ENCODE assay signal across 32 cellular contexts in genomic region chr5:114297915-114298314, GRCh38.
"Had no signal": no experiment of that assay in that cellular context is flagged by ENCODE, and none has a peak within 500 bp of the region (broad histone marks: within the 10 kb centered on the region; RNA-seq: fewer than 3 reads in every experiment).

No MANE protein-coding gene starts in this region.

- H3K27ac ChIP-seq: ascending aorta, breast epithelium, cardiac muscle cell, colonic mucosa, dorsolateral prefrontal cortex, esophagus muscularis mucosa, foreskin keratinocyte, gastrocnemius medialis, heart right ventricle, VCaP had no signal

- H3K4me1 ChIP-seq: ascending aorta, breast epithelium, colonic mucosa, esophagus muscularis mucosa, foreskin keratinocyte, gastrocnemius medialis, heart right ventricle had no signal

- H3K9me3 Mint-ChIP-seq: activated B cell treated with CpG ODN at 0.5 μM for 24 hours; activated CD4-positive, alpha-beta memory T cell treated with anti-CD3 and anti-CD28 coated beads for 36 hours; activated CD4-positive, alpha-beta T cell treated with anti-CD3 and anti-CD28 coated beads, Interleukin-2, amount 10 ng/mL, durations not matched to agents 24 days and 14 days; activated naive CD4-positive, alpha-beta T cell treated with anti-CD3 and anti-CD28 coated beads, Interleukin-2, amount 10 ng/mL, durations not matched to agents 7 days and 5 days; activated naive CD4-positive, alpha-beta T cell treated with anti-CD3 and anti-CD28 coated beads, Interleukin-2, amount 50 U/mL, for 72 hours; activated naive CD8-positive, alpha-beta T cell treated with anti-CD3 and anti-CD28 coated beads, Interleukin-2, amount 10 ng/mL, durations not matched to agents 7 days and 5 days had no signal

- H3K27ac Mint-ChIP-seq: activated B cell treated with CpG ODN at 0.5 μM for 24 hours; activated CD4-positive, alpha-beta memory T cell treated with anti-CD3 and anti-CD28 coated beads for 36 hours; activated CD4-positive, alpha-beta T cell treated with anti-CD3 and anti-CD28 coated beads for 36 hours; activated CD4-positive, alpha-beta T cell treated with anti-CD3 and anti-CD28 coated beads, Interleukin-2, amount 10 ng/mL, durations not matched to agents 24 days and 14 days; activated CD8-positive, alpha-beta T cell treated with anti-CD3 and anti-CD28 coated beads, Interleukin-2, amount 10 ng/mL, durations not matched to agents 7 days and 5 days; activated naive CD4-positive, alpha-beta T cell treated with anti-CD3 and anti-CD28 coated beads, Interleukin-2, amount 10 ng/mL, durations not matched to agents 7 days and 5 days; activated naive CD4-positive, alpha-beta T cell treated with anti-CD3 and anti-CD28 coated beads, Interleukin-2, amount 50 U/mL, for 72 hours; activated naive CD8-positive, alpha-beta T cell treated with anti-CD3 and anti-CD28 coated beads, Interleukin-2, amount 10 ng/mL, durations not matched to agents 7 days and 5 days; activated T-cell treated with anti-CD3 and anti-CD28 coated beads, Interleukin-2, amount 50 U/mL, for 24 hours; activated T-cell treated with anti-CD3 and anti-CD28 coated beads, Interleukin-2, amount 50 U/mL, for 72 hours; brain; dendritic cell treated with granulocyte-macrophage colony-stimulating factor and Interleukin-4, amounts not matched to agents 40 ng/mL and 50 ng/mL, for 4 days had no signal

- H3K4me3 ChIP-seq: ascending aorta, breast epithelium, cardiac muscle cell, colonic mucosa, dorsolateral prefrontal cortex, esophagus muscularis mucosa, gastrocnemius medialis, heart right ventricle had no signal

- H3K27me3 ChIP-seq: ascending aorta, cardiac muscle cell, colonic mucosa, esophagus muscularis mucosa, gastrocnemius medialis, heart right ventricle had no signal

- H3K36me3 ChIP-seq: ascending aorta, breast epithelium, cardiac muscle cell, colonic mucosa, esophagus muscularis mucosa, gastrocnemius medialis, heart right ventricle had no signal

- H3K36me3 Mint-ChIP-seq: activated CD4-positive, alpha-beta memory T cell treated with anti-CD3 and anti-CD28 coated beads for 36 hours; activated naive CD4-positive, alpha-beta T cell treated with anti-CD3 and anti-CD28 coated beads, Interleukin-2, amount 10 ng/mL, durations not matched to agents 7 days and 5 days; activated naive CD8-positive, alpha-beta T cell treated with anti-CD3 and anti-CD28 coated beads, Interleukin-2, amount 10 ng/mL, durations not matched to agents 7 days and 5 days; brain had no signal

- H3K27me3 Mint-ChIP-seq: activated CD4-positive, alpha-beta memory T cell treated with anti-CD3 and anti-CD28 coated beads for 36 hours; activated CD4-positive, alpha-beta T cell treated with anti-CD3 and anti-CD28 coated beads for 36 hours; activated CD4-positive, alpha-beta T cell treated with anti-CD3 and anti-CD28 coated beads, Interleukin-2, amount 10 ng/mL, durations not matched to agents 24 days and 14 days; activated naive CD4-positive, alpha-beta T cell treated with anti-CD3 and anti-CD28 coated beads, Interleukin-2, amount 10 ng/mL, durations not matched to agents 7 days and 5 days; activated T-cell treated with anti-CD3 and anti-CD28 coated beads, Interleukin-2, amount 50 U/mL, for 24 hours; dendritic cell treated with granulocyte-macrophage colony-stimulating factor and Interleukin-4, amounts not matched to agents 40 ng/mL and 50 ng/mL, for 4 days had no signal

- H3K4me3 Mint-ChIP-seq: activated B cell treated with CpG ODN at 0.5 μM for 24 hours; activated CD4-positive, alpha-beta memory T cell treated with anti-CD3 and anti-CD28 coated beads for 36 hours; activated CD4-positive, alpha-beta T cell treated with anti-CD3 and anti-CD28 coated beads for 36 hours; activated CD4-positive, alpha-beta T cell treated with anti-CD3 and anti-CD28 coated beads, Interleukin-2, amount 10 ng/mL, durations not matched to agents 24 days and 14 days; activated CD8-positive, alpha-beta T cell treated with anti-CD3 and anti-CD28 coated beads, Interleukin-2, amount 10 ng/mL, durations not matched to agents 7 days and 5 days; activated naive CD4-positive, alpha-beta T cell treated with anti-CD3 and anti-CD28 coated beads, Interleukin-2, amount 10 ng/mL, durations not matched to agents 7 days and 5 days; activated naive CD8-positive, alpha-beta T cell treated with anti-CD3 and anti-CD28 coated beads, Interleukin-2, amount 10 ng/mL, durations not matched to agents 7 days and 5 days; activated T-cell treated with anti-CD3 and anti-CD28 coated beads, Interleukin-2, amount 50 U/mL, for 24 hours; activated T-cell treated with anti-CD3 and anti-CD28 coated beads, Interleukin-2, amount 50 U/mL, for 72 hours; brain; dendritic cell treated with granulocyte-macrophage colony-stimulating factor and Interleukin-4, amounts not matched to agents 40 ng/mL and 50 ng/mL, for 4 days had no signal

- H3K9me3 ChIP-seq: ascending aorta, breast epithelium, colonic mucosa, gastrocnemius medialis, heart right ventricle had no signal

- ATAC-seq: activated CD4-positive, alpha-beta T cell treated with anti-CD3 and anti-CD28 coated beads for 36 hours; activated CD4-positive, CD25-positive, alpha-beta regulatory T cell treated with anti-CD3 and anti-CD28 coated beads, Interleukin-2, amount 50 U/mL, for 24 hours; activated CD8-positive, alpha-beta T cell treated with anti-CD3 and anti-CD28 coated beads, Interleukin-2, amount 10 ng/mL, durations not matched to agents 7 days and 5 days; activated naive CD4-positive, alpha-beta T cell treated with anti-CD3 and anti-CD28 coated beads, Interleukin-2, amount 50 U/mL, for 72 hours; activated T-cell treated with anti-CD3 and anti-CD28 coated beads, Interleukin-2, amount 50 U/mL, for 72 hours; foreskin keratinocyte; gastrocnemius medialis; heart right ventricle had no signal

- DNase-seq: activated B cell treated with CpG ODN at 0.5 μM for 24 hours; activated CD4-positive, alpha-beta memory T cell treated with anti-CD3 and anti-CD28 coated beads for 36 hours; activated CD4-positive, alpha-beta T cell treated with anti-CD3 and anti-CD28 coated beads for 36 hours; activated CD4-positive, alpha-beta T cell treated with anti-CD3 and anti-CD28 coated beads, Interleukin-2, amount 10 ng/mL, durations not matched to agents 24 days and 14 days; activated CD8-positive, alpha-beta memory T cell treated with anti-CD3 and anti-CD28 coated beads, Interleukin-2, amount 50 U/mL, for 48 hours; activated CD8-positive, alpha-beta T cell treated with anti-CD3 and anti-CD28 coated beads, Interleukin-2, amount 10 ng/mL, durations not matched to agents 7 days and 5 days; activated gamma-delta T cell; activated naive CD4-positive, alpha-beta T cell; activated naive CD4-positive, alpha-beta T cell treated with anti-CD3 and anti-CD28 coated beads, Interleukin-2, amount 10 ng/mL, durations not matched to agents 7 days and 5 days; activated naive CD8-positive, alpha-beta T cell treated with anti-CD3 and anti-CD28 coated beads, Interleukin-2, amount 10 ng/mL, durations not matched to agents 7 days and 5 days; activated T-cell treated with anti-CD3 and anti-CD28 coated beads for 4 hours; activated T-cell treated with anti-CD3 and anti-CD28 coated beads, Interleukin-2, amount 50 U/mL, for 24 hours; activated T-cell treated with anti-CD3 and anti-CD28 coated beads, Interleukin-2, amount 50 U/mL, for 72 hours; central memory CD4-positive, alpha-beta T cell; cerebellar nuclear complex; colonic mucosa; dorsolateral prefrontal cortex; effector memory CD4-positive, alpha-beta T cell; erythroblast; foreskin keratinocyte; gastrocnemius medialis; heart right ventricle; T-helper 2 cell had no signal

- H3K4me1 Mint-ChIP-seq: activated B cell treated with CpG ODN at 0.5 μM for 24 hours; activated CD4-positive, alpha-beta T cell treated with anti-CD3 and anti-CD28 coated beads for 36 hours; activated CD4-positive, alpha-beta T cell treated with anti-CD3 and anti-CD28 coated beads, Interleukin-2, amount 10 ng/mL, durations not matched to agents 24 days and 14 days; activated naive CD4-positive, alpha-beta T cell treated with anti-CD3 and anti-CD28 coated beads, Interleukin-2, amount 10 ng/mL, durations not matched to agents 7 days and 5 days; activated naive CD8-positive, alpha-beta T cell treated with anti-CD3 and anti-CD28 coated beads, Interleukin-2, amount 10 ng/mL, durations not matched to agents 7 days and 5 days; brain had no signal
